ENCODE assay signal across 8 cellular contexts in the genomic region with DNA sequence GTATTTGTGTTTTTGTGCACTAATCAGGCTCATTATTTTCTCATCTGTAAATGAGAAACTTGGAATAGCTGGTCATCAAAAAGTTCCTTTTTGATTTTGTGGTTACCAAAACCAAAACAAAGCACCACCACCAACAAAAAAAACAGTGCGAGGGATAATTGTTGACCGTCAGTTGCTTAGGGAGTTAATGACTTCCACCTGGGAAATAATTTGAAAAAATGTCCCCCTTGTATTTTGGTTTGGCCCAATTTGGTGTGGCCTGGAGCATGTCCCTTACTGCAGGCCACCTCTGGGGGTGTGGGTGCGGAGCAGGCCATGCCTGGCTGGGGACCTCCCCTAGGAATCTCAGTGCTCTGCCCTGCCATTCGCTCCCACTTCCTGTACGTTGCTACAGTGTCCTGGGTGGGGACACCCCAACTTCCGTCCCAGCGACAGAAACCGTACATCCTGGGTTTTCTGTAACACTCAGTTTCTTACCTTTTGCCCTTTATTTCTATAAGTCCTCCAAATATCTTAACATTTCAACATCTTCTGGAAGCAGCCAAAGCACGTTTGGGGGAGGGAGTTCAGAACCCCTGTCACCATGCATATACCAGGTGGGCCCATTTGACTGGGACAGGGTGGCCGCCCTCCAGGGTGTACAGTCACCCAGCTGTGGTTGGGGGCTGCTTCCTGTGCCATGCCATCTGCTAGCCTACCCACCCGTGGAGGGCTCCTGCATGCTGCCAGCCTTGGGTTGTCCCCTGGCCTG. TPM values are rescaled to one million over a fixed set of nuclear protein-coding genes. Genes with fewer than 3 reads are reported as not detected.
A peak's percentile ranks its signal among the peaks of the same experiment; 100 is the strongest.
DNase-seq lines count a peak whose midpoint lies in the region; ATAC-seq and TF ChIP-seq lines count a peak whose summit lies in the region.

No MANE protein-coding gene starts in this region.

- no peak for TF ChIP-seq EP300 in esophagus muscularis mucosa (IDR thresholded peaks at IDR 0.05)

- peak overlapping the region; percentile 49 for H3K4me3 ChIP-seq in DOHH2 (ENCODE audit: low read length)
- no peak overlapping the region for H3K4me3 ChIP-seq in esophagus muscularis mucosa

- peak overlapping the region; percentile 61 for H3K4me2 ChIP-seq in DOHH2 (ENCODE audit: low read length)

- no peaks in the 10 kb centered on the region for H3F3A ChIP-seq in DOHH2 (ENCODE audit: control insufficient read depth, insufficient read depth)

- peaks cover 27% of the 10 kb centered on the region for H3K4me1 ChIP-seq in DOHH2 (ENCODE audit: control insufficient read depth, low read length)
- H3K4me1 ChIP-seq in esophagus muscularis mucosa, result peaks cover 59 to 94% (median 81%) of the 10 kb centered on the region in 4 donors

- DNase-seq in fibroblast of peridontal ligament (ENCODE audit: extremely low read depth) (peak; percentile 51), DMS153 (lab: John Stamatoyannopoulos, UW) (no peak), NCI-H1436 (lab: John Stamatoyannopoulos, UW) (no peak), COLO829 (ENCODE audit: low spot score) (no peak), esophagus muscularis mucosa (ENCODE audit: extremely low spot score) (no peak)

- peaks cover 8% of the 10 kb centered on the region; the same call in 1 of the 2 replicates for H4K20me1 ChIP-seq in DOHH2 (ENCODE audit: control insufficient read depth, insufficient read depth, low read depth, low read length)

- TF ChIP-seq POLR2A in esophagus muscularis mucosa (IDR thresholded peaks at IDR 0.05; ENCODE audit: low read depth), result no peak

- ATAC-seq in GM21515 (IDR thresholded peaks at IDR 0.05; ENCODE audit: unreplicated experiment), result peak; percentile 56

- no peaks in the 10 kb centered on the region for H3K9me2 ChIP-seq in DOHH2 (replicated peaks; ENCODE audit: control insufficient read depth, low read length)

- intact Hi-C loops in esophagus muscularis mucosa (cut with DNase I), result no loop called here

- TF ChIP-seq CTCF in DOHH2 (IDR thresholded peaks at IDR 0.05; ENCODE audit: low read depth, low read length, poor library complexity, severe bottlenecking), result no peak
- TF ChIP-seq CTCF in esophagus muscularis mucosa (IDR thresholded peaks at IDR 0.05), result no peak

- no peaks in the 10 kb centered on the region for H3K36me3 ChIP-seq in DOHH2 (ENCODE audit: control insufficient read depth, low read length)
- H3K36me3 ChIP-seq in KOPT-K1 (ENCODE audit: insufficient read depth, low read length), result peaks cover 8% of the 10 kb centered on the region; the same call in 1 of the 2 replicates
- H3K36me3 ChIP-seq in esophagus muscularis mucosa, result peaks cover 0 to 3% (median 0%) of the 10 kb centered on the region in 4 donors

- H3K79me2 ChIP-seq in DOHH2 (ENCODE audit: control insufficient read depth, low read length), result peaks cover 50% of the 10 kb centered on the region

- H3K27me3 ChIP-seq in DOHH2 (ENCODE audit: control insufficient read depth, low read length) (no peaks in the 10 kb centered on the region), esophagus muscularis mucosa (no peaks in the 10 kb centered on the region)

- 73% methylated on average over 10 of the region's 11 CpGs for WGBS in esophagus muscularis mucosa

- H3K27ac ChIP-seq in DOHH2 (ENCODE audit: low read depth, low read length) (peak overlapping the region; percentile 25; the same call in 1 of the 2 replicates), KOPT-K1 (ENCODE audit: low read depth, low read length, poor library complexity, severe bottlenecking) (peak overlapping the region; percentile 65), esophagus muscularis mucosa (replicated peaks in 1 of 4) (no peak overlapping the region)

- H3K9me3 ChIP-seq in DOHH2 (ENCODE audit: control insufficient read depth, insufficient read depth, low read length) (no peaks in the 10 kb centered on the region), KOPT-K1 (ENCODE audit: insufficient read depth, low read length, poor library complexity, severe bottlenecking) (no peaks in the 10 kb centered on the region), esophagus muscularis mucosa (no peaks in the 10 kb centered on the region)

RNA-seq across cellular contexts. Expression of a gene that starts 31.3 kb away (rescaled TPM):
- total RNA-seq in esophagus muscularis mucosa, result 100 to 1,000 TPM in 2 of 4 donors, 10 to 100 TPM in 2; 59.8 to 130 (median 96.2) TPM

Comparison
In these comparisons a context has a peak if more than half of its experiments do, and no peak if none do; other contexts are left out.
1. H3K27ac ChIP-seq: peak in DOHH2 (single experiment) and KOPT-K1 (single experiment); none in esophagus muscularis mucosa (0 of 4).